13 cellular contexts compared by ENCODE assay signal in the genomic region with DNA sequence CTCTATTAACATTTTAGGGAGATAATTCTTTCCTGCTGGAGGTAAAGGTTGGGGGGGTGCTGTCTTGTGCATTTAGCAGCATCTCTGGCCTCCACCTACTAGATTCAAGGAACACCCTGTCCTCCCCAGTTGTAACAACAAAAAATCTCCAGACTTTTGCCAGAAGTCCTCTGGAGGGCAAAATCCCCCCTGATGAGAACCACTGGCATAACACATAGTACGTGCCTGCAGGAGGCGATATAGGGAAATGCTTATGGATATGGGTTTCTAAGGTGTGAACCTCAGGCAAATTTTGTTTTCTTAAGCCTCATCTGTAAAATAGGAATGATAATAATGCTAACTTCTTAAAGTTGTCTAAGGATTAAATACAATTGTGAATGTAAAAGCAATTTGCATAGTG. TPM values are rescaled to one million over a fixed set of nuclear protein-coding genes. Genes with fewer than 3 reads are reported as not detected.
A peak's percentile ranks its signal among the peaks of the same experiment; 100 is the strongest.
DNase-seq lines count a peak whose midpoint lies in the region; ATAC-seq and TF ChIP-seq lines count a peak whose summit lies in the region.
"Had no signal": no experiment of that assay in that cellular context is flagged by ENCODE, and none has a peak within 500 bp of the region (broad histone marks: within the 10 kb centered on the region; RNA-seq: fewer than 3 reads in every experiment).

No MANE protein-coding gene starts in this region.

- H2AFZ ChIP-seq in HCT116 (ENCODE audit: low read depth, low read length, poor library complexity, severe bottlenecking) (no peak overlapping the region), neural progenitor cell (replicated peaks) (no peak overlapping the region)

- H4K20me1 ChIP-seq in HCT116 (ENCODE audit: insufficient read depth) (no peaks in the 10 kb centered on the region; the same call in 1 of the 2 replicates), neural progenitor cell (ENCODE audit: low read depth) (no peaks in the 10 kb centered on the region)

- peaks cover 10% of the 10 kb centered on the region for H3K36me3 Mint-ChIP-seq in WTC11
- H3K36me3 Mint-ChIP-seq in neural progenitor cell: peaks cover 2% of the 10 kb centered on the region
- peaks cover 13% of the 10 kb centered on the region for H3K36me3 Mint-ChIP-seq in activated CD4-positive, alpha-beta memory T cell treated with anti-CD3 and anti-CD28 coated beads, Interleukin-2, amount 10 ng/mL, durations not matched to agents 7 days and 5 days (ENCODE audit: low read depth)

- BruUV-seq in HCT116 (replicated peaks; lab: Mats Ljungman, UMichigan): no TSS peak

- H3F3A ChIP-seq in neural progenitor cell (ENCODE audit: low read depth): peaks cover 28% of the 10 kb centered on the region

- intact Hi-C loops in HCT116 (cut with micrococcal nuclease): loop anchor here (5.0 kb wide), 2 partner anchors 84 to 879 kb away; no protein-coding TSS in a partner anchor

- H3K4me1 Mint-ChIP-seq in WTC11 (peaks cover 39% of the 10 kb centered on the region), neural progenitor cell (peaks cover 26% of the 10 kb centered on the region)
- H3K4me1 Mint-ChIP-seq in activated CD4-positive, alpha-beta memory T cell treated with anti-CD3 and anti-CD28 coated beads, Interleukin-2, amount 10 ng/mL, durations not matched to agents 7 days and 5 days: peaks cover 41% of the 10 kb centered on the region

- DNase-seq in NCI-H82 (lab: John Stamatoyannopoulos, UW) (peak; percentile 26), NCI-H82 treated with DMSO at 0.1 percent for 48 hours (lab: John Stamatoyannopoulos, UW; ENCODE audit: unreplicated experiment) (no peak), HCT116 (ENCODE audit: low read depth, low spot score) (no peak), WTC11 (ENCODE audit: low spot score) (no peak), neural progenitor cell (ENCODE audit: low spot score) (peak; percentile 21)
- DNase-seq in activated CD4-positive, alpha-beta memory T cell treated with anti-CD3 and anti-CD28 coated beads, Interleukin-2, amount 10 ng/mL, durations not matched to agents 7 days and 5 days: no peak
- DNase-seq: dorsolateral prefrontal cortex had no signal

- no peaks in the 10 kb centered on the region for H3K9me2 ChIP-seq in HCT116 (ENCODE audit: insufficient read depth)

- H3K4me3 Mint-ChIP-seq in WTC11 (peak overlapping the region; percentile 86; the same call in 1 of the 2 replicates), neural progenitor cell (no peak overlapping the region)
- H3K4me3 Mint-ChIP-seq in activated CD4-positive, alpha-beta memory T cell treated with anti-CD3 and anti-CD28 coated beads, Interleukin-2, amount 10 ng/mL, durations not matched to agents 7 days and 5 days: no peak overlapping the region

- H3K27ac Mint-ChIP-seq in WTC11: no peak overlapping the region
- no peak overlapping the region for H3K27ac Mint-ChIP-seq in neural progenitor cell
- no peak overlapping the region for H3K27ac Mint-ChIP-seq in activated CD4-positive, alpha-beta memory T cell treated with anti-CD3 and anti-CD28 coated beads, Interleukin-2, amount 10 ng/mL, durations not matched to agents 7 days and 5 days
- H3K27ac Mint-ChIP-seq: T-helper 2 cell treated with Interferon-gamma antibody and Interleukin-4, amounts not matched to agents 5 μg/mL and 100 μg/mL, for 36 hours had no signal

- H3K4me2 ChIP-seq in HCT116 (ENCODE audit: low read length): peak overlapping the region; percentile 92
- H3K4me2 ChIP-seq in neural progenitor cell: no peak overlapping the region

- H3K27me3 Mint-ChIP-seq in WTC11 (ENCODE audit: low read depth) (peaks cover 43% of the 10 kb centered on the region), neural progenitor cell (ENCODE audit: insufficient read depth, low read depth) (peaks cover 28% of the 10 kb centered on the region)
- no peaks in the 10 kb centered on the region for H3K27me3 Mint-ChIP-seq in activated CD4-positive, alpha-beta memory T cell treated with anti-CD3 and anti-CD28 coated beads, Interleukin-2, amount 10 ng/mL, durations not matched to agents 7 days and 5 days

- H3K36me3 ChIP-seq in HCT116 (ENCODE audit: control insufficient read depth in 1 of 2, insufficient read depth in 2 of 2, low read length in 2 of 2) (no peaks in the 10 kb centered on the region), neural progenitor cell (no peaks in the 10 kb centered on the region)
- H3K36me3 ChIP-seq: BLaER1, neutrophil had no signal

- no peaks in the 10 kb centered on the region for H3K27me3 ChIP-seq in HCT116 (ENCODE audit: insufficient read depth, low read length)
- peaks cover 50% of the 10 kb centered on the region for H3K27me3 ChIP-seq in neural progenitor cell
- H3K27me3 ChIP-seq: dorsolateral prefrontal cortex had no signal

- H3K9me3 Mint-ChIP-seq in WTC11: peaks cover 22% of the 10 kb centered on the region
- H3K9me3 Mint-ChIP-seq in neural progenitor cell: peaks cover 6% of the 10 kb centered on the region
- no peaks in the 10 kb centered on the region for H3K9me3 Mint-ChIP-seq in activated CD4-positive, alpha-beta memory T cell treated with anti-CD3 and anti-CD28 coated beads, Interleukin-2, amount 10 ng/mL, durations not matched to agents 7 days and 5 days
- H3K9me3 Mint-ChIP-seq: T-helper 2 cell treated with Interferon-gamma antibody and Interleukin-4, amounts not matched to agents 5 μg/mL and 100 μg/mL, for 36 hours had no signal

- H3K4me3 ChIP-seq in HCT116 (replicated peaks in 1 of 2; ENCODE audit: low read depth in 1 of 2, low read length in 2 of 2): no peak overlapping the region
- H3K4me3 ChIP-seq in neural progenitor cell: no peak overlapping the region
- H3K4me3 ChIP-seq: BLaER1 had no signal

- no peak overlapping the region for H3K9ac ChIP-seq in HCT116 (ENCODE audit: low read length)
- no peak overlapping the region for H3K9ac ChIP-seq in neural progenitor cell
- H3K9ac ChIP-seq: BLaER1 had no signal

- peaks cover 14 to 36% of the 10 kb centered on the region in 2 experiments for H3K4me1 ChIP-seq in HCT116 (ENCODE audit: control insufficient read depth in 1 of 2, insufficient read depth in 2 of 2, low read length in 2 of 2)
- H3K4me1 ChIP-seq in neural progenitor cell: peaks cover 13% of the 10 kb centered on the region

- TF ChIP-seq CTCF in HCT116 (IDR thresholded peaks at IDR 0.05 in 2 of 3, conservative IDR thresholded peaks at IDR 0.05 in 1 of 3; ENCODE audit: borderline replicate concordance in 1 of 3, insufficient read depth in 1 of 3, low read depth in 2 of 3, low read length in 2 of 3): peak; percentile 64 to 79 (median 71)
- TF ChIP-seq CTCF in WTC11 (IDR thresholded peaks at IDR 0.05): no peak
- TF ChIP-seq CTCF in neural progenitor cell (IDR thresholded peaks at IDR 0.05): peak; percentile 44

- H3K9me3 ChIP-seq in HCT116 (ENCODE audit: control insufficient read depth in 1 of 2, insufficient read depth in 1 of 2, low read depth in 1 of 2, low read length in 2 of 2): no peaks in the 10 kb centered on the region
- H3K9me3 ChIP-seq in neural progenitor cell (ENCODE audit: low read depth): no peaks in the 10 kb centered on the region
- H3K9me3 ChIP-seq: neutrophil had no signal

- POLR2A ChIA-PET in HCT116 (lab: Charles Lee): interaction anchor here (1.9 kb wide), 1 partner anchor 11 kb away, joined by 6 read pairs; no protein-coding TSS in a partner anchor
- POLR2A ChIA-PET in WTC11 (lab: Charles Lee): no interaction called here
- POLR2A ChIA-PET in activated CD4-positive, alpha-beta memory T cell treated with anti-CD3 and anti-CD28 coated beads, Interleukin-2, amount 10 ng/mL, durations not matched to agents 7 days and 5 days (lab: Charles Lee): interaction anchor here (1.0 to 7.1 kb wide), 6 partner anchors 28 to 162 kb away, joined by 3 to 135 read pairs (median 21); a partner anchor contains a TSS

- no peak overlapping the region for H3K27ac ChIP-seq in HCT116 (ENCODE audit: low read depth, low read length)
- H3K27ac ChIP-seq in neural progenitor cell: no peak overlapping the region
- H3K27ac ChIP-seq: BLaER1, HL-60, neutrophil had no signal

- ATAC-seq in HCT116 (no peak), WTC11 (no peak), GM21390 (IDR thresholded peaks at IDR 0.05; ENCODE audit: unreplicated experiment) (no peak), GM21447 (IDR thresholded peaks at IDR 0.05; ENCODE audit: unreplicated experiment) (no peak)

- TF ChIP-seq RAD21 in HCT116 (IDR thresholded peaks at IDR 0.05; ENCODE audit: low read depth): peak; percentile 36; the same call in 1 of the 2 replicates

- TF ChIP-seq POLR2A in HCT116 (IDR thresholded peaks at IDR 0.05; ENCODE audit: borderline replicate concordance, extremely low read depth, insufficient read depth, insufficient read length): no peak

- CTCF ChIA-PET in HCT116 (lab: Charles Lee): interaction anchor here (1.0 to 4.2 kb wide), 6 partner anchors 11 to 171 kb away, joined by 3 to 23 read pairs (median 14); no protein-coding TSS in a partner anchor
- CTCF ChIA-PET in WTC11 (lab: Charles Lee): interaction anchor here (0.6 to 5.7 kb wide), 11 partner anchors 9 to 1176 kb away, joined by 3 to 41 read pairs (median 4); no protein-coding TSS in a partner anchor
- CTCF ChIA-PET in activated CD4-positive, alpha-beta memory T cell treated with anti-CD3 and anti-CD28 coated beads, Interleukin-2, amount 10 ng/mL, durations not matched to agents 7 days and 5 days (lab: Charles Lee): interaction anchor here (0.6 to 8.1 kb wide), 12 partner anchors 11 to 171 kb away, joined by 3 to 90 read pairs (median 5); no protein-coding TSS in a partner anchor

- H3K79me2 ChIP-seq in HCT116 (ENCODE audit: insufficient read depth, low read length) (peaks cover 19% of the 10 kb centered on the region), neural progenitor cell (ENCODE audit: low read depth) (peaks cover 4% of the 10 kb centered on the region)

- RAD21 ChIA-PET in HCT116 (lab: Charles Lee; ENCODE audit: low non-redundant PET in 1 of 2, low total read pairs in 2 of 2, uncharacterized antibody in 2 of 2, unreplicated experiment in 2 of 2): no interaction called here

TF ChIP-seq in HCT116, 20 proteins besides CTCF, POLR2A, EP300 and RAD21 (continues in another document):
- no peak for TF ChIP-seq ELF1 (IDR thresholded peaks at IDR 0.05; ENCODE audit: borderline replicate concordance, low read depth)
- TF ChIP-seq, protein P1, sequence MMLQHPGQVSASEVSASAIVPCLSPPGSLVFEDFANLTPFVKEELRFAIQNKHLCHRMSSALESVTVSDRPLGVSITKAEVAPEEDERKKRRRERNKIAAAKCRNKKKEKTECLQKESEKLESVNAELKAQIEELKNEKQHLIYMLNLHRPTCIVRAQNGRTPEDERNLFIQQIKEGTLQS (IDR thresholded peaks at IDR 0.05): no peak

RNA-seq across cellular contexts. Expression of a gene that starts 2.9 kb away (rescaled TPM):
- total RNA-seq in HCT116 (2021; ENCODE audit: unreplicated experiment) (36.8 TPM), WTC11 (2021) (16.0 to 20.2 TPM (median 17.1 TPM) in 3 replicates), neural progenitor cell (ENCODE audit: low replicate concordance) (5.6 and 8.0 TPM in 2 replicates)
- polyA plus RNA-seq in HCT116 (2012): 13.2 and 16.1 TPM in 2 replicates
- 10 to 100 TPM; 90.3 to 99.9 TPM for total RNA-seq in activated CD4-positive, alpha-beta memory T cell treated with anti-CD3 and anti-CD28 coated beads, Interleukin-2, amount 10 ng/mL, durations not matched to agents 7 days and 5 days

Comparison
In these comparisons a context has a peak if more than half of its experiments do, and no peak if none do; other contexts are left out.
1. DNase-seq: peak in NCI-H82 (single experiment) and neural progenitor cell (single experiment); none in NCI-H82 treated with DMSO at 0.1 percent for 48 hours (single experiment), HCT116 (single experiment), WTC11 (single experiment) and activated CD4-positive, alpha-beta memory T cell treated with anti-CD3 and anti-CD28 coated beads, Interleukin-2, amount 10 ng/mL, durations not matched to agents 7 days and 5 days (single experiment).